11 cellular contexts compared by ENCODE assay signal in genomic region chr6:53735896-53736295, GRCh38. TPM values are rescaled to one million over a fixed set of nuclear protein-coding genes. Genes with fewer than 3 reads are reported as not detected.
DNase-seq lines count a peak whose midpoint lies in the region; ATAC-seq, FAIRE-seq and TF ChIP-seq lines count a peak whose summit lies in the region.
"Had no signal": no experiment of that assay in that cellular context is flagged by ENCODE, and none has a peak within 500 bp of the region (broad histone marks: within the 10 kb centered on the region; RNA-seq: fewer than 3 reads in every experiment).

No MANE protein-coding gene starts in this region.

- H3K27ac ChIP-seq in epithelial cell of prostate (peak overlapping the region; percentile 98), SK-N-SH (ENCODE audit: low read depth in 2 of 2, low read length in 1 of 2) (no peak overlapping the region), neuronal stem cell (replicated peaks; ENCODE audit: low read length) (no peak overlapping the region)
- H3K27ac ChIP-seq: VCaP had no signal

- H2AK5ac ChIP-seq in neuronal stem cell (ENCODE audit: low read depth, low read length) = no peak overlapping the region

- H2BK15ac ChIP-seq in neuronal stem cell (ENCODE audit: low read length) = no peak overlapping the region

- H3K4me1 ChIP-seq in Loucy (ENCODE audit: insufficient read depth, low read length, poor library complexity, severe bottlenecking) (peaks cover 38% of the 10 kb centered on the region), SK-N-SH (ENCODE audit: control insufficient read depth in 1 of 2, insufficient read depth in 2 of 2, low read depth in 1 of 2, low read length in 1 of 2) (no peaks in the 10 kb centered on the region; a peak in 2 of 4 replicates), neuronal stem cell (ENCODE audit: control insufficient read depth in 2 of 2, insufficient read depth in 1 of 2, low read depth in 1 of 2, low read length in 2 of 2) (no peaks in the 10 kb centered on the region)

- H3K36me3 ChIP-seq in Loucy (ENCODE audit: insufficient read depth, low read length) (no peaks in the 10 kb centered on the region), SK-N-SH (replicated peaks in 1 of 2; ENCODE audit: control insufficient read depth in 1 of 2, insufficient read depth in 2 of 2, low read length in 1 of 2) (no peaks in the 10 kb centered on the region), neuronal stem cell (replicated peaks in 1 of 2; ENCODE audit: control insufficient read depth in 2 of 2, insufficient read depth in 2 of 2, low read length in 2 of 2) (no peaks in the 10 kb centered on the region)
- H3K36me3 ChIP-seq: MG63 had no signal

- H2BK120ac ChIP-seq in neuronal stem cell (ENCODE audit: low read depth, low read length) = no peak overlapping the region

- peak; percentile 82 for FAIRE-seq in D721Med (lab: Jason Lieb, UNC)

- ATAC-seq in GM18907 (IDR thresholded peaks at IDR 0.05; ENCODE audit: unreplicated experiment) = peak; percentile 67
- ATAC-seq: esophagus mucosa had no signal

- TF ChIP-seq CTCF in D721Med (IDR thresholded peaks at IDR 0.05; ENCODE audit: insufficient read depth, missing control alignments) (no peak), Loucy (conservative IDR thresholded peaks at IDR 0.05; ENCODE audit: low read length) (no peak), SK-N-SH (IDR thresholded peaks at IDR 0.05) (no peak)

- no peak overlapping the region for H4K8ac ChIP-seq in neuronal stem cell (ENCODE audit: low read depth, low read length)

- H4K20me1 ChIP-seq in Loucy (ENCODE audit: insufficient read depth, low read length, poor library complexity, severe bottlenecking) (no peaks in the 10 kb centered on the region), SK-N-SH (ENCODE audit: insufficient read depth) (no peaks in the 10 kb centered on the region)

- no peaks in the 10 kb centered on the region for H3K9me2 ChIP-seq in Loucy (replicated peaks; ENCODE audit: low read depth, low read length)
- H3K9me2 ChIP-seq in SK-N-SH = no peaks in the 10 kb centered on the region

- no peaks in the 10 kb centered on the region for H3K9me3 ChIP-seq in Loucy (ENCODE audit: insufficient read depth, low read depth, low read length)
- H3K9me3 ChIP-seq in SK-N-SH = no peaks in the 10 kb centered on the region
- H3K9me3 ChIP-seq in neuronal stem cell (replicated peaks in 1 of 2; ENCODE audit: control insufficient read depth in 2 of 2, insufficient read depth in 1 of 2, low read depth in 1 of 2, low read length in 2 of 2) = peaks cover 0 to under 1% of the 10 kb centered on the region in 2 donors
- H3K9me3 ChIP-seq: MG63 had no signal

- H2BK12ac ChIP-seq in neuronal stem cell (ENCODE audit: low read length) = no peak overlapping the region

- H3K23ac ChIP-seq in neuronal stem cell (ENCODE audit: low read depth, low read length, poor library complexity) = no peak overlapping the region

- no peak overlapping the region for H3K14ac ChIP-seq in neuronal stem cell (ENCODE audit: low read length)

- H3K18ac ChIP-seq in neuronal stem cell (ENCODE audit: low read length) = no peak overlapping the region

- peak overlapping the region; percentile 70 for H3K4me2 ChIP-seq in Loucy (ENCODE audit: low read depth, low read length, poor library complexity, severe bottlenecking)
- H3K4me2 ChIP-seq in SK-N-SH = no peak overlapping the region
- H3K4me2 ChIP-seq in neuronal stem cell (ENCODE audit: insufficient read depth, low read length, poor library complexity, severe bottlenecking) = no peak overlapping the region

- H3K27me3 ChIP-seq in Loucy (ENCODE audit: insufficient read depth, low read length, poor library complexity, severe bottlenecking) (no peaks in the 10 kb centered on the region), SK-N-SH (ENCODE audit: insufficient read depth) (no peaks in the 10 kb centered on the region), neuronal stem cell (ENCODE audit: control insufficient read depth in 3 of 3, insufficient read depth in 3 of 3, low read depth in 1 of 3, low read length in 3 of 3) (no peaks in the 10 kb centered on the region)
- H3K27me3 ChIP-seq: MG63 had no signal

- 45% methylated on average over 3 of the region's 4 CpGs for WGBS in SK-N-SH (ENCODE audit: low lambda C conversion rate)
- no CpG with 5 or more reads among the region's 4 CpGs for WGBS in neuronal stem cell (ENCODE audit: extremely low coverage in 2 of 2, insufficient read length in 2 of 2, insufficient replicate concordance in 1 of 2), 2 donors

- POLR2A ChIA-PET in SK-N-SH (lab: Yijun Ruan, JAX) = no interaction called here

- H4K91ac ChIP-seq in neuronal stem cell (ENCODE audit: low read depth, low read length, poor library complexity) = no peak overlapping the region

- H2AFZ ChIP-seq in Loucy (ENCODE audit: low read length) (0 out of 2 replicates have a peak overlapping the region, but pooled peaks have one; percentile 25), SK-N-SH (ENCODE audit: low read depth) (no peak overlapping the region), neuronal stem cell (ENCODE audit: low read length) (no peak overlapping the region)

- no peaks in the 10 kb centered on the region for H3K79me1 ChIP-seq in neuronal stem cell (ENCODE audit: low read depth, low read length)

- no peaks in the 10 kb centered on the region; the same call in 1 of the 2 replicates for H3F3A ChIP-seq in Loucy (ENCODE audit: low read depth)
- peaks cover 7% of the 10 kb centered on the region for H3F3A ChIP-seq in SK-N-SH (replicated peaks; ENCODE audit: insufficient read depth)

- CTCF ChIA-PET in SK-N-SH (lab: Yijun Ruan, JAX) = interaction anchor here (1.1 to 2.4 kb wide), 4 partner anchors 10 to 243 kb away, joined by 4 to 23 read pairs (median 6); no protein-coding TSS in a partner anchor

- TF ChIP-seq RAD21 in SK-N-SH (IDR thresholded peaks at IDR 0.05; ENCODE audit: low read length) = no peak

- H2BK5ac ChIP-seq in neuronal stem cell (ENCODE audit: low read length) = no peak overlapping the region

- H3K79me2 ChIP-seq in Loucy (ENCODE audit: insufficient read depth, low read length) (no peaks in the 10 kb centered on the region), SK-N-SH (ENCODE audit: insufficient read depth) (no peaks in the 10 kb centered on the region)

- no peak for DNase-seq in D721Med (ENCODE audit: insufficient read length, low spot score)
- DNase-seq in epithelial cell of prostate (ENCODE audit: low read depth, low spot score) = no peak
- DNase-seq in SK-N-SH = no peak
- DNase-seq in neuronal stem cell (ENCODE audit: low spot score) = no peak
- DNase-seq in RPMI8226 = no peak
- no peak for DNase-seq in C1 segment of cervical spinal cord (lab: John Stamatoyannopoulos, UW)
- DNase-seq: MG63 had no signal

- peak overlapping the region; percentile 53 for H3K4me3 ChIP-seq in Loucy (ENCODE audit: low read length, poor library complexity, severe bottlenecking)
- no peak overlapping the region for H3K4me3 ChIP-seq in SK-N-SH (ENCODE audit: low read depth in 2 of 2, low read length in 1 of 2)
- no peak overlapping the region for H3K4me3 ChIP-seq in neuronal stem cell (ENCODE audit: low read length in 2 of 2)
- H3K4me3 ChIP-seq: MG63 had no signal

- no peak overlapping the region for H3K4ac ChIP-seq in neuronal stem cell (ENCODE audit: low read length)

- peak overlapping the region; percentile 23 for H3K9ac ChIP-seq in Loucy (ENCODE audit: low read depth, low read length, poor library complexity, severe bottlenecking)
- no peak overlapping the region for H3K9ac ChIP-seq in SK-N-SH
- no peak overlapping the region for H3K9ac ChIP-seq in neuronal stem cell (ENCODE audit: low read depth, low read length, poor library complexity)

- no peak for TF ChIP-seq EP300 in SK-N-SH (IDR thresholded peaks at IDR 0.05; ENCODE audit: borderline replicate concordance in 1 of 2, low read depth in 1 of 2, low read length in 1 of 2)

TF ChIP-seq in SK-N-SH, 30 proteins besides CTCF, POLR2A, EP300 and RAD21 (continues in another document):
- TF ChIP-seq CHD2 (IDR thresholded peaks at IDR 0.05; ENCODE audit: low read length, partially characterized antibody) (no peak), POLR2AphosphoS5 (IDR thresholded peaks at IDR 0.05; ENCODE audit: low read depth, low read length) (no peak), FOSL2 (IDR thresholded peaks at IDR 0.05; ENCODE audit: borderline replicate concordance, low read depth) (no peak), SMC3 (IDR thresholded peaks at IDR 0.05; ENCODE audit: low read depth, low read length) (no peak), GATA2 (CRISPR knock-in tag; IDR thresholded peaks at IDR 0.05) (no peak), GABPA (IDR thresholded peaks at IDR 0.05; ENCODE audit: low read depth) (no peak)
- TF ChIP-seq, protein P1, sequence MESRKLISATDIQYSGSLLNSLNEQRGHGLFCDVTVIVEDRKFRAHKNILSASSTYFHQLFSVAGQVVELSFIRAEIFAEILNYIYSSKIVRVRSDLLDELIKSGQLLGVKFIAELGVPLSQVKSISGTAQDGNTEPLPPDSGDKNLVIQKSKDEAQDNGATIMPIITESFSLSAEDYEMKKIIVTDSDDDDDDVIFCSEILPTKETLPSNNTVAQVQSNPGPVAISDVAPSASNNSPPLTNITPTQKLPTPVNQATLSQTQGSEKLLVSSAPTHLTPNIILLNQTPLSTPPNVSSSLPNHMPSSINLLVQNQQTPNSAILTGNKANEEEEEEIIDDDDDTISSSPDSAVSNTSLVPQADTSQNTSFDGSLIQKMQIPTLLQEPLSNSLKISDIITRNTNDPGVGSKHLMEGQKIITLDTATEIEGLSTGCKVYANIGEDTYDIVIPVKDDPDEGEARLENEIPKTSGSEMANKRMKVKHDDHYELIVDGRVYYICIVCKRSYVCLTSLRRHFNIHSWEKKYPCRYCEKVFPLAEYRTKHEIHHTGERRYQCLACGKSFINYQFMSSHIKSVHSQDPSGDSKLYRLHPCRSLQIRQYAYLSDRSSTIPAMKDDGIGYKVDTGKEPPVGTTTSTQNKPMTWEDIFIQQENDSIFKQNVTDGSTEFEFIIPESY (IDR thresholded peaks at IDR 0.05; ENCODE audit: borderline replicate concordance, low read depth) = no peak
- TF ChIP-seq, protein P2, sequence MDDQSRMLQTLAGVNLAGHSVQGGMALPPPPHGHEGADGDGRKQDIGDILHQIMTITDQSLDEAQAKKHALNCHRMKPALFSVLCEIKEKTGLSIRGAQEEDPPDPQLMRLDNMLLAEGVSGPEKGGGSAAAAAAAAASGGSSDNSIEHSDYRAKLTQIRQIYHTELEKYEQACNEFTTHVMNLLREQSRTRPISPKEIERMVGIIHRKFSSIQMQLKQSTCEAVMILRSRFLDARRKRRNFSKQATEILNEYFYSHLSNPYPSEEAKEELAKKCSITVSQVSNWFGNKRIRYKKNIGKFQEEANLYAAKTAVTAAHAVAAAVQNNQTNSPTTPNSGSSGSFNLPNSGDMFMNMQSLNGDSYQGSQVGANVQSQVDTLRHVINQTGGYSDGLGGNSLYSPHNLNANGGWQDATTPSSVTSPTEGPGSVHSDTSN (IDR thresholded peaks at IDR 0.05) = no peak

RNA-seq across cellular contexts. Expression of gene LRRC1, which starts 58.9 kb away (rescaled TPM):
- polyA plus RNA-seq in SK-N-SH (2012; rRNA removed) = 0.76 and 0.84 TPM in 2 replicates
- polyA plus RNA-seq in SK-N-SH (2012; cell fraction: cytosol; rRNA removed) = 0.71 and 0.85 TPM in 2 replicates
- polyA plus RNA-seq in SK-N-SH (2012; cell fraction: nucleus; rRNA removed) = 1.7 and 2.0 TPM in 2 replicates
- 7.5 TPM for polyA plus RNA-seq in neuronal stem cell (2013, experiment 1 of 2)
- polyA plus RNA-seq in neuronal stem cell (2013, experiment 2 of 2) = 7.4 TPM
